In genomic region chr2:120796094-120796493, GRCh38 we compare ENCODE assay signal across 15 cellular contexts.
A peak's percentile ranks its signal among the peaks of the same experiment; 100 is the strongest.
DNase-seq lines count a peak whose midpoint lies in the region; ATAC-seq and TF ChIP-seq lines count a peak whose summit lies in the region.
"Had no signal": no experiment of that assay in that cellular context is flagged by ENCODE, and none has a peak within 500 bp of the region (broad histone marks: within the 10 kb centered on the region; RNA-seq: fewer than 3 reads in every experiment).

No MANE protein-coding gene starts in this region.

- no peak for ATAC-seq in HG03196 (IDR thresholded peaks at IDR 0.05; ENCODE audit: unreplicated experiment)
- ATAC-seq: A549, HepG2 had no signal

- no peaks in the 10 kb centered on the region for H3K27me3 ChIP-seq in colonic mucosa
- H3K27me3 ChIP-seq: BE2C had no signal

- POLR2A ChIA-PET in RWPE1 (lab: Yijun Ruan, JAX; ENCODE audit: low non-redundant PET) = no interaction called here

- no peaks in the 10 kb centered on the region for H3K4me1 ChIP-seq in colonic mucosa

- H3K4me3 Mint-ChIP-seq in HFFc6 (no peak overlapping the region), brain (no peak overlapping the region), nephron (no peak overlapping the region)
- H3K4me3 Mint-ChIP-seq: CD4-positive, alpha-beta memory T cell had no signal

- TF ChIP-seq CTCF in HFFc6 (IDR thresholded peaks at IDR 0.05) (no peak), brain (conservative IDR thresholded peaks at IDR 0.05) (no peak), nephron (IDR thresholded peaks at IDR 0.05; ENCODE audit: unreplicated experiment in 3 of 3) (no peak), RWPE1 (conservative IDR thresholded peaks at IDR 0.05; ENCODE audit: low read depth) (no peak), colonic mucosa (IDR thresholded peaks at IDR 0.05) (no peak)

- H3K27me3 Mint-ChIP-seq in HFFc6 (ENCODE audit: insufficient read depth) = peaks cover 7% of the 10 kb centered on the region
- no peaks in the 10 kb centered on the region for H3K27me3 Mint-ChIP-seq in brain
- H3K27me3 Mint-ChIP-seq in nephron (ENCODE audit: low read depth) = peaks cover 33% of the 10 kb centered on the region
- H3K27me3 Mint-ChIP-seq: CD4-positive, alpha-beta memory T cell had no signal

- H3K4me1 Mint-ChIP-seq in HFFc6 (ENCODE audit: low read depth) = peaks cover 76% of the 10 kb centered on the region
- H3K4me1 Mint-ChIP-seq in brain = peaks cover 89% of the 10 kb centered on the region
- peaks cover 75% of the 10 kb centered on the region for H3K4me1 Mint-ChIP-seq in nephron
- H3K4me1 Mint-ChIP-seq: CD4-positive, alpha-beta memory T cell had no signal

- no peaks in the 10 kb centered on the region for H3K9me3 ChIP-seq in colonic mucosa
- H3K9me3 ChIP-seq: A549, BE2C had no signal

- H3K9me3 Mint-ChIP-seq in HFFc6 = no peaks in the 10 kb centered on the region
- H3K9me3 Mint-ChIP-seq in brain = no peaks in the 10 kb centered on the region
- no peaks in the 10 kb centered on the region for H3K9me3 Mint-ChIP-seq in nephron

- H3K9ac ChIP-seq in colonic mucosa (ENCODE audit: low read depth in 2 of 2, low read length in 2 of 2) = no peak overlapping the region

- DNase-seq in HFFc6 = no peak
- no peak for DNase-seq in H4 (ENCODE audit: low spot score)
- DNase-seq in RWPE1 (ENCODE audit: low spot score) = no peak
- DNase-seq in colonic mucosa = no peak
- DNase-seq: BE2C; CD4-positive, alpha-beta memory T cell; DMS153; DMS79 treated with DMSO at 0.1 percent for 48 hours; EL had no signal

- H3K36me3 Mint-ChIP-seq in HFFc6 (ENCODE audit: low read depth) (peaks cover 27% of the 10 kb centered on the region), brain (peaks cover 8% of the 10 kb centered on the region), nephron (ENCODE audit: low read depth) (peaks cover 7% of the 10 kb centered on the region)
- H3K36me3 Mint-ChIP-seq: CD4-positive, alpha-beta memory T cell had no signal

- no peak overlapping the region for H3K4me3 ChIP-seq in colonic mucosa
- H3K4me3 ChIP-seq: A549 had no signal

- no peak overlapping the region for H3K27ac ChIP-seq in RWPE1
- no peak overlapping the region for H3K27ac ChIP-seq in colonic mucosa
- H3K27ac ChIP-seq: C4-2B had no signal

- no peaks in the 10 kb centered on the region for H3K36me3 ChIP-seq in colonic mucosa
- H3K36me3 ChIP-seq: BE2C had no signal

- H3K27ac Mint-ChIP-seq in HFFc6 = peak overlapping the region; percentile 27; the same call in 1 of the 2 replicates
- H3K27ac Mint-ChIP-seq in brain = peak overlapping the region; percentile 61 to 96 (median 78)
- peak overlapping the region in 2 of 3 experiments; percentile 32 to 90 for H3K27ac Mint-ChIP-seq in nephron

- CTCF ChIA-PET in RWPE1 (lab: Yijun Ruan, JAX) = no interaction called here

- intact Hi-C loops in colonic mucosa (cut with DNase I) = no loop called here

Comparison
In these comparisons a context has a peak if more than half of its experiments do, and no peak if none do; other contexts are left out.
1. H3K27ac Mint-ChIP-seq: peak in every context shown above with its lines; median percentile 78 in brain; 61 in nephron; 27 in HFFc6.